8 cellular contexts compared by ENCODE assay signal in the genomic region with DNA sequence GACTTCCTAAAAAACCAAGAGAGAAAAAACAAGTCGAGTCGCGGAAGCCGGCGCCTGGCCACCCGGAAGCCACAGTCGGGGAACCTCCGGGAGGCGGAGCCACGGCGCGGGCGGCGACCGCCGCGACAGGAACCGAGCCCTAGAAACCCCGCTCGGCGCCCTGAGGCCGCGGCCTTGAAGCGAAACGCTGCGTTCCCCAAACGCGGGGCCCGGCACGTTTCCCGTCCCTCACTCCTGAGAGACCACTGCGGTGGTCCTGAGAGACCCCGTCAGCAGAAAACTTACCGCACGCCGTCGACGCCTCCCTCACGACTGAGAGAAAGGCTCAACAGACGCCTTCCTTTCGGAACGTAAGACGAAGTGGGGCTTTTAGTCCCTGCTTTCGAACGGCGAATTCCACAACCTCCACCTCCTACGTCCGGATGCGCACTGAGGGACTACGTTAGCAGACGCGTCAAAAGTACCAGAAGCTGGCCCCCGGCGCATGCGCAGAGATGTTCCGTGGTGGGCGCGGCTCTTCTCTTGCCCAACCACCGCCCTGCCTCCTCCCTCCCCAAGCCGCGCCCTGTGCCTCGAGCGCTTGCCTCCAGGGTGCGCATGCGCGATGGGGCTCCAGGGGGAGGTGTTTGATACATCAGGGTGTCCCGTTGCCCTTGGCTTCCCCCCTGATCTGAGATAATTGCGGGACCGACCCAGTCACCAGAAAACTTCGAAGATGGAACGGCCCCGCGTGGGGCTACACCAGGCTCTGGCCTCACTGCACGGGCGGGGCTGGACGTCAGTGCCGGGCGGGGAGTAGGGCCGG. TPM values are rescaled to one million over a fixed set of nuclear protein-coding genes. Genes with fewer than 3 reads are reported as not detected.
A peak's percentile ranks its signal among the peaks of the same experiment; 100 is the strongest.
DNase-seq lines count a peak whose midpoint lies in the region; ATAC-seq lines count a peak whose summit lies in the region.

A gene with protein sequence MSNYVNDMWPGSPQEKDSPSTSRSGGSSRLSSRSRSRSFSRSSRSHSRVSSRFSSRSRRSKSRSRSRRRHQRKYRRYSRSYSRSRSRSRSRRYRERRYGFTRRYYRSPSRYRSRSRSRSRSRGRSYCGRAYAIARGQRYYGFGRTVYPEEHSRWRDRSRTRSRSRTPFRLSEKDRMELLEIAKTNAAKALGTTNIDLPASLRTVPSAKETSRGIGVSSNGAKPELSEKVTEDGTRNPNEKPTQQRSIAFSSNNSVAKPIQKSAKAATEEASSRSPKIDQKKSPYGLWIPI (minus strand): TSS at position 431 of the 805 bp plus-strand sequence. CDS start 491 bp downstream, outside the sequence.

- peak within 1 kb of the TSS; percentile 98 to 100 (median 99) for H3K27ac Mint-ChIP-seq in CD8-positive, alpha-beta memory T cell
- H3K27ac Mint-ChIP-seq in effector memory CD8-positive, alpha-beta T cell: peak within 1 kb of the TSS; percentile 99 to 100
- peak within 1 kb of the TSS; percentile 100 for H3K27ac Mint-ChIP-seq in memory B cell

- peak; percentile 99 to 100 (median 100) for DNase-seq in CD8-positive, alpha-beta memory T cell
- DNase-seq in HT-29 (ENCODE audit: low spot score): peak; percentile 99
- peak; percentile 94 to 98 for DNase-seq in NOMO-1 (lab: John Stamatoyannopoulos, UW; ENCODE audit: unreplicated experiment in 2 of 2)
- DNase-seq in activated CD8-positive, alpha-beta memory T cell treated with anti-CD3 and anti-CD28 coated beads for 4 hours (ENCODE audit: low read depth in 2 of 2): peak; percentile 99 to 100
- DNase-seq in effector memory CD8-positive, alpha-beta T cell: peak; percentile 99
- DNase-seq in memory B cell (ENCODE audit: low spot score in 2 of 2): peak; percentile 98 to 99
- peak; percentile 100 for DNase-seq in stimulated activated CD8-positive, alpha-beta memory T cell treated with anti-CD3 and anti-CD28 coated beads, Interleukin-12 subunit alpha, Interleukin-12 subunit beta, amount 100 ng/mL, for 24 hours (ENCODE audit: extremely low read depth)

- CTCF ChIA-PET in CD8-positive, alpha-beta memory T cell (lab: Charles Lee): interaction anchor here (0.7 kb wide), 1 partner anchor 15 kb away, joined by 5 read pairs; the partner anchor contains the start of gene SYF2

- peaks cover 42 to 56% (median 54%) of the 10 kb centered on the region in 3 donors for H3K4me1 Mint-ChIP-seq in CD8-positive, alpha-beta memory T cell
- peaks cover 41 to 43% of the 10 kb centered on the region in 2 donors for H3K4me1 Mint-ChIP-seq in effector memory CD8-positive, alpha-beta T cell (ENCODE audit: low read depth in 2 of 2)
- H3K4me1 Mint-ChIP-seq in memory B cell: peaks cover 16% of the 10 kb centered on the region

- peaks cover 29 to 55% (median 30%) of the 10 kb centered on the region in 3 donors for H3K36me3 Mint-ChIP-seq in CD8-positive, alpha-beta memory T cell
- H3K36me3 Mint-ChIP-seq in effector memory CD8-positive, alpha-beta T cell (ENCODE audit: insufficient read depth): peaks cover 68% of the 10 kb centered on the region
- H3K36me3 Mint-ChIP-seq in memory B cell: peaks cover 16% of the 10 kb centered on the region

- peak within 1 kb of the TSS; percentile 99 for H3K27ac ChIP-seq in CD8-positive, alpha-beta memory T cell (ENCODE audit: low read depth, low read length)

- peaks cover 0 to 12% of the 10 kb centered on the region in 2 donors for H3K27me3 Mint-ChIP-seq in CD8-positive, alpha-beta memory T cell
- H3K27me3 Mint-ChIP-seq in effector memory CD8-positive, alpha-beta T cell: no peaks in the 10 kb centered on the region
- no peaks in the 10 kb centered on the region for H3K27me3 Mint-ChIP-seq in memory B cell

- peaks cover 44% of the 10 kb centered on the region for H3K4me1 ChIP-seq in CD8-positive, alpha-beta memory T cell (ENCODE audit: insufficient read depth, low read length)

- POLR2A ChIA-PET in CD8-positive, alpha-beta memory T cell (lab: Charles Lee): interaction anchor here (0.6 to 5.8 kb wide), 11 partner anchors 11 to 573 kb away, joined by 3 to 114 read pairs (median 4); partner anchors contain the start of genes MACO1, MTFR1L and SYF2

- H3K27me3 ChIP-seq in CD8-positive, alpha-beta memory T cell (ENCODE audit: insufficient read depth, low read length, poor library complexity, severe bottlenecking): no peaks in the 10 kb centered on the region

- peak within 1 kb of the TSS; percentile 94 to 100 (median 99) for H3K4me3 Mint-ChIP-seq in CD8-positive, alpha-beta memory T cell
- H3K4me3 Mint-ChIP-seq in effector memory CD8-positive, alpha-beta T cell: peak within 1 kb of the TSS; percentile 96 to 98
- peak within 1 kb of the TSS; percentile 97 for H3K4me3 Mint-ChIP-seq in memory B cell

- peak within 1 kb of the TSS; percentile 99 for H3K4me3 ChIP-seq in CD8-positive, alpha-beta memory T cell (ENCODE audit: low read length)

- H3K9me3 Mint-ChIP-seq in CD8-positive, alpha-beta memory T cell: peaks cover 0 to 3% (median 2%) of the 10 kb centered on the region in 5 donors
- no peaks in the 10 kb centered on the region for H3K9me3 Mint-ChIP-seq in effector memory CD8-positive, alpha-beta T cell
- H3K9me3 Mint-ChIP-seq in memory B cell: no peaks in the 10 kb centered on the region

- H3K36me3 ChIP-seq in CD8-positive, alpha-beta memory T cell (ENCODE audit: insufficient read depth, low read length): peaks cover 45% of the 10 kb centered on the region

- ATAC-seq in GM19468 (IDR thresholded peaks at IDR 0.05; ENCODE audit: extremely low read depth, unreplicated experiment) (peak; percentile 53), memory B cell (ENCODE audit: low read depth) (peak; percentile 79)
- ATAC-seq in effector memory CD8-positive, alpha-beta T cell (replicated peaks): peak; percentile 76

- no peaks in the 10 kb centered on the region for H3K9me3 ChIP-seq in CD8-positive, alpha-beta memory T cell (ENCODE audit: low read length)

RNA-seq across cellular contexts. Expression of the gene that starts here (rescaled TPM):
- 100 to 1,000 TPM; 116 to 124 TPM for total RNA-seq in CD8-positive, alpha-beta memory T cell
- 47.5 TPM for polyA plus RNA-seq in CD8-positive, alpha-beta memory T cell
- total RNA-seq in HT-29 (2014; rRNA removed; shearing (Covaris generic)): 99.6 and 105 TPM in 2 replicates

Comparison
In these comparisons a context has a peak if more than half of its experiments do, and no peak if none do; other contexts are left out.
1. Peak in every context shown above with its lines: DNase-seq, ATAC-seq, H3K4me3 ChIP-seq and H3K27ac ChIP-seq.